ENCODE assay signal across 8 cellular contexts in the genomic region with DNA sequence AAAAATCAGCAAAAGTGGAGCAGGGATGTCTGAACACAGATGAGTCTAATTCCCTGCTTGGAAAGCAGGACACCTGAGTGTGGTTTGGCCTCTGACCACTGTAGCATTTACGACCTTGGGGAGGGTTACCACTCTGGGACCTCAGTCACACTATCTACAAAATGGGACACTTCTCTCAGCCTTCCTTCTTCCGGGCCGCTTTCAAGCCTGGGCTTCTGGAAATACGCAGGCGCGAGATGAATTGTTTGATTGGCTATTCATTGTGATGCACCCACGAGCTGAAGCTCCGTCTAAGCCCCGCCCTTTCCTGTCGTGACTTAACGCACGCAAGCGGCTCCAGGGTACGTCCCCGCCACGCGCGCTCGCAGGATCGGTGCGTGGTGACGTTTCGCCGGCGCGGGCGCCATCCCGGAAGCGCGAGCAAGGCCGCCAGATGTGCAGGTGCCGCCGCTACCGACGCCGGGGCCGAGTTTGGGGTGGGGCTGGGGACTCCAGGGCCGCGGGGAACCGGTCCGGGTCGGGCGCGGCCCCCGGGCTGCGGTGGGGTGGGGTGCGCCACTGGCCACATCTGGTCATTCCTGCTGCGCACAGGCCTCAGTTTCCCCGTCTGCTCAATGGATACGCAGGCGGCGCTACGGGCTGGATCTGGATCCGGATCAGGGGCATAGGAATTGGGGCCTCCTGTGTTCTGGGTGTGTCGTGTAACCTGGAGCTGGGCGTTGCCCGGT. TPM values are rescaled to one million over a fixed set of nuclear protein-coding genes. Genes with fewer than 3 reads are reported as not detected.
A peak's percentile ranks its signal among the peaks of the same experiment; 100 is the strongest.
DNase-seq lines count a peak whose midpoint lies in the region; ATAC-seq and TF ChIP-seq lines count a peak whose summit lies in the region.

A gene with protein sequence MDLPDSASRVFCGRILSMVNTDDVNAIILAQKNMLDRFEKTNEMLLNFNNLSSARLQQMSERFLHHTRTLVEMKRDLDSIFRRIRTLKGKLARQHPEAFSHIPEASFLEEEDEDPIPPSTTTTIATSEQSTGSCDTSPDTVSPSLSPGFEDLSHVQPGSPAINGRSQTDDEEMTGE (plus strand): TSS at position 397 of the 728 bp plus-strand sequence. CDS start 4,187 bp downstream, outside the sequence.

- H3K4me3 ChIP-seq in duodenal mucosa (ENCODE audit: low read depth in 1 of 2, low read length in 2 of 2) (peak within 1 kb of the TSS; percentile 90 to 98), right lobe of liver (peak within 1 kb of the TSS; percentile 84 to 97 (median 97))

- 0% methylated on average over 7 of the region's 57 CpGs for WGBS in right lobe of liver (ENCODE audit: insufficient coverage, low coverage, low lambda C conversion rate, missing lambda C conversion rate)

- peaks cover 12 to 14% of the 10 kb centered on the region in 2 donors for H3K36me3 Mint-ChIP-seq in CD14-positive monocyte
- H3K36me3 Mint-ChIP-seq in activated CD4-positive, alpha-beta memory T cell treated with anti-CD3 and anti-CD28 coated beads for 36 hours, result peaks cover 12% of the 10 kb centered on the region

- peak; percentile 93 for ATAC-seq in GM19397 (IDR thresholded peaks at IDR 0.05; ENCODE audit: unreplicated experiment)
- ATAC-seq in HG03575 (IDR thresholded peaks at IDR 0.05; ENCODE audit: extremely low read depth, insufficient number of reproducible peaks, low FRiP score, unreplicated experiment), result peak; percentile 43
- ATAC-seq in right lobe of liver, result peak; percentile 96 to 99 (median 98)

- no peaks in the 10 kb centered on the region for H3K9me3 Mint-ChIP-seq in CD14-positive monocyte
- no peaks in the 10 kb centered on the region for H3K9me3 Mint-ChIP-seq in activated CD4-positive, alpha-beta memory T cell treated with anti-CD3 and anti-CD28 coated beads for 36 hours

- CTCF ChIA-PET in activated CD4-positive, alpha-beta memory T cell treated with anti-CD3 and anti-CD28 coated beads for 36 hours (lab: Charles Lee), result interaction anchor here (0.6 to 2.3 kb wide), 14 partner anchors 14 to 169 kb away, joined by 3 to 22 read pairs (median 4); partner anchors contain the start of genes FKBP8, REX1BD and UBA52

- H3K9me3 ChIP-seq in duodenal mucosa (ENCODE audit: control insufficient read depth in 1 of 2, low read length in 2 of 2) (no peaks in the 10 kb centered on the region), right lobe of liver (no peaks in the 10 kb centered on the region)

- H3K36me3 ChIP-seq in duodenal mucosa (ENCODE audit: control insufficient read depth in 1 of 2, insufficient read depth in 2 of 2, low read length in 2 of 2), result peaks cover 0 to 3% of the 10 kb centered on the region in 2 donors
- H3K36me3 ChIP-seq in right lobe of liver, result peaks cover 0 to 2% (median under 1%) of the 10 kb centered on the region in 4 donors

- peaks cover 16% of the 10 kb centered on the region for H3K4me1 Mint-ChIP-seq in CD14-positive monocyte
- H3K4me1 Mint-ChIP-seq in activated CD4-positive, alpha-beta memory T cell treated with anti-CD3 and anti-CD28 coated beads for 36 hours (ENCODE audit: low read depth), result peaks cover 13% of the 10 kb centered on the region

- TF ChIP-seq POLR2A in right lobe of liver (IDR thresholded peaks at IDR 0.05), result peak; percentile 85

- peak within 1 kb of the TSS; percentile 88 to 90 for H3K4me3 Mint-ChIP-seq in CD14-positive monocyte
- peak within 1 kb of the TSS; percentile 86 for H3K4me3 Mint-ChIP-seq in activated CD4-positive, alpha-beta memory T cell treated with anti-CD3 and anti-CD28 coated beads for 36 hours

- H3K27me3 ChIP-seq in duodenal mucosa (ENCODE audit: control insufficient read depth in 1 of 2, insufficient read depth in 2 of 2, low read length in 2 of 2), result no peaks in the 10 kb centered on the region
- no peaks in the 10 kb centered on the region for H3K27me3 ChIP-seq in right lobe of liver

- intact Hi-C loops in CD14-positive monocyte (cut with micrococcal nuclease) (loop anchor here (1.0 to 5.0 kb wide), 4 partner anchors 13 to 35 kb away; partner anchors contain the start of genes ELL (in 2 of the 2) and UBA52 (in 1 of the 2)), right lobe of liver (cut with DNase I) (no loop called here)
- intact Hi-C loops in activated CD4-positive, alpha-beta memory T cell treated with anti-CD3 and anti-CD28 coated beads for 36 hours (cut with micrococcal nuclease), result loop anchor here (1.0 kb wide), 4 partner anchors 13 to 79 kb away; partner anchors contain the start of genes ELL and UBA52

- H3K27me3 Mint-ChIP-seq in CD14-positive monocyte (ENCODE audit: low read depth in 3 of 3), result peaks cover 0 to 3% (median 0%) of the 10 kb centered on the region in 3 donors
- H3K27me3 Mint-ChIP-seq in activated CD4-positive, alpha-beta memory T cell treated with anti-CD3 and anti-CD28 coated beads for 36 hours, result no peaks in the 10 kb centered on the region

- POLR2A ChIA-PET in activated CD4-positive, alpha-beta memory T cell treated with anti-CD3 and anti-CD28 coated beads for 36 hours (lab: Charles Lee), result interaction anchor here (0.6 to 3.7 kb wide), 9 partner anchors 11 to 363 kb away, joined by 3 to 24 read pairs (median 3); partner anchors contain the start of genes ELL, FKBP8, REX1BD and UBA52

- peak within 1 kb of the TSS; percentile 90 to 94 for H3K9ac ChIP-seq in duodenal mucosa (ENCODE audit: low read depth in 1 of 2, low read length in 2 of 2)

- H3K4me1 ChIP-seq in duodenal mucosa (ENCODE audit: control insufficient read depth in 1 of 2, insufficient read depth in 2 of 2, low read length in 2 of 2), result peaks cover 6 to 11% of the 10 kb centered on the region in 2 donors
- H3K4me1 ChIP-seq in right lobe of liver, result peaks cover 0 to 9% (median 3%) of the 10 kb centered on the region in 4 donors

- DNase-seq in CD14-positive monocyte (ENCODE audit: low spot score) (peak; percentile 99), NCI-H82 treated with DMSO at 0.1 percent for 48 hours (lab: John Stamatoyannopoulos, UW; ENCODE audit: unreplicated experiment) (peak; percentile 99), right lobe of liver (peak; percentile 98 to 99 (median 98))
- DNase-seq in activated CD4-positive, alpha-beta memory T cell treated with anti-CD3 and anti-CD28 coated beads for 36 hours, result peak; percentile 99
- DNase-seq in stimulated activated CD4-positive, alpha-beta T cell treated with anti-CD3 and anti-CD28 coated beads, Interleukin-4, amount 100 ng/mL, for 4 hours, result peak; percentile 95 to 98

- H3K27ac ChIP-seq in duodenal mucosa (ENCODE audit: low read depth, low read length) (peak within 1 kb of the TSS; percentile 80), right lobe of liver (peak within 1 kb of the TSS; percentile 80 to 94 (median 87))

- H3K27ac Mint-ChIP-seq in CD14-positive monocyte, result peak within 1 kb of the TSS; percentile 93 to 97 (median 95)
- H3K27ac Mint-ChIP-seq in activated CD4-positive, alpha-beta memory T cell treated with anti-CD3 and anti-CD28 coated beads for 36 hours, result peak within 1 kb of the TSS; percentile 94

- TF ChIP-seq CTCF in CD14-positive monocyte (IDR thresholded peaks at IDR 0.05) (no peak), right lobe of liver (IDR thresholded peaks at IDR 0.05) (no peak)

RNA-seq across cellular contexts. Expression of the gene that starts here (rescaled TPM):
- polyA plus RNA-seq in CD14-positive monocyte, result 10 to 100 TPM; 74.4 to 87.9 TPM
- total RNA-seq in activated CD4-positive, alpha-beta memory T cell treated with anti-CD3 and anti-CD28 coated beads for 36 hours, result 100 to 1,000 TPM; 112 to 114 TPM
- 10 to 100 TPM; 30.2 to 93.0 (median 36.1) TPM for total RNA-seq in right lobe of liver

Comparison
In these comparisons a context has a peak if more than half of its experiments do, and no peak if none do; other contexts are left out.
1. Peak in every context shown above with its lines: DNase-seq, ATAC-seq, H3K4me3 ChIP-seq and H3K27ac ChIP-seq.
2. ATAC-seq: peak in every context shown above with its lines; median percentile 98 in right lobe of liver; 93 in GM19397; 43 in HG03575.
3. intact Hi-C loops: an anchor here in CD14-positive monocyte (1.0 to 5.0 kb wide) and activated CD4-positive, alpha-beta memory T cell treated with anti-CD3 and anti-CD28 coated beads for 36 hours (1.0 kb wide); none called in right lobe of liver.